Comparison of ENCODE assay signal across 8 cellular contexts in the genomic region with DNA sequence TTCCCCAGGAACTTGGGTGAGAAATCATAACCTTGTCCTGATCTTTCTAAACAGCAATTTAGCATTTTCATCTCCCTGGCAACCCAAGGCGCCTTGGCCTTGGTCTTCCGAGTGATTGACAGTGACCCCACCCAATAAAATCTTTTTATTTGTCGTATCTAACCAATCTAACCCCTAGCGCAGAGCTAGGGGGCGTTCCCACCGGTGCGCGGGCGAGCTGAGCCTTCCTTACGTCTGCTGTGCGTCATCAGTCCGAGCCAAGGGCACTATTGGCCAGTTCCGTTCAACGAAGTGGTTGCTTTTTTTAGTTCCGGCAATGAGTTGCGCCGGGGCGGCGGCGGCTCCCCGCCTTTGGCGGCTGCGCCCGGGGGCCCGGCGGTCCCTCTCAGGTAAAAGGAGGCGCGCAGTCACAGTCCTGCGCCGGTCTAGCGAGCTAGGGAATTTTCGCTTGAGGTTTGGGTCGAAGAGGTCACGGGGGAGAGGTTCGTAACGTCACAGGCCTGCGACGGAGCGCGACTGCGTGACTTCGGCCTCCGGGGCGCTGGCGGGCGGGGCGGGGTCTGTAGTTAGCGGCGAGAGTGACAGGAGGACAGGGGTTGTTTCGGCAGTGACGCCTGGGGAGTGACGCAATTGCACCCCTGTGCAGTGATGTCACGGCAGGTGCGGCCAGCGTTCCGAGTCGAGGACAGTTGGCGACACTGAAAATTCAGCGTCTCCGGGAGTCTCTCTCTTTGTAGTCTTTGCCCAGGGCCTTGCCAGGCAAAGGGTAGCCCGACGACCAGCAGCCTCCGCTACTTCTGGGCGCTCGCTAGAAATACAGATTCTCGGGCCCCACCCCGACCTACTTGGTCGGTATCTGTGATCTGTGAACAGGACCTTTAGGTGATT. TPM values are rescaled to one million over a fixed set of nuclear protein-coding genes. Genes with fewer than 3 reads are reported as not detected.
A peak's percentile ranks its signal among the peaks of the same experiment; 100 is the strongest.
DNase-seq lines count a peak whose midpoint lies in the region; ATAC-seq and TF ChIP-seq lines count a peak whose summit lies in the region.

TSS of gene COQ7 (plus strand) at position 266 of the 888 bp plus-strand sequence. CDS start at position 317, 51 bp downstream.

- H3K4me3 Mint-ChIP-seq in T-helper 17 cell = peak within 1 kb of the TSS; percentile 90

- H3K4me3 ChIP-seq in upper lobe of right lung = peak within 1 kb of the TSS; percentile 85

- TF ChIP-seq POLR2A in GM15510 (IDR thresholded peaks at IDR 0.05; ENCODE audit: borderline replicate concordance, extremely low read depth, insufficient read length) = peak; percentile 46

- DNase-seq in NCI-H1694 treated with DMSO at 0.1 percent for 48 hours (lab: John Stamatoyannopoulos, UW) (peak; percentile 98), T-helper 17 cell (peak; percentile 94 to 96 (median 95)), amygdala (lab: John Stamatoyannopoulos, UW) (peak; percentile 40 to 99 (median 95)), left cardiac atrium (peak; percentile 99), posterior vena cava (ENCODE audit: low spot score) (peak; percentile 99), upper lobe of right lung (peak; percentile 100)

- H3K27me3 Mint-ChIP-seq in T-helper 17 cell = no peaks in the 10 kb centered on the region

- H3K4me1 Mint-ChIP-seq in T-helper 17 cell = peaks cover 9% of the 10 kb centered on the region

- H3K27me3 ChIP-seq in upper lobe of right lung = no peaks in the 10 kb centered on the region

- ATAC-seq in HG02885 (IDR thresholded peaks at IDR 0.05; ENCODE audit: poor library complexity, unreplicated experiment) = peak; percentile 91
- ATAC-seq in T-helper 17 cell = peak; percentile 87
- peak; percentile 99 for ATAC-seq in left cardiac atrium
- ATAC-seq in upper lobe of right lung = peak; percentile 96

- no peak for TF ChIP-seq CTCF in upper lobe of right lung (IDR thresholded peaks at IDR 0.05)

- H3K9me3 ChIP-seq in T-helper 17 cell (ENCODE audit: control insufficient read depth, low read length, poor library complexity, severe bottlenecking) (no peaks in the 10 kb centered on the region), upper lobe of right lung (no peaks in the 10 kb centered on the region)

- H3K4me1 ChIP-seq in upper lobe of right lung = peaks cover 14% of the 10 kb centered on the region

- peaks cover 7% of the 10 kb centered on the region for H3K36me3 ChIP-seq in upper lobe of right lung

- peak within 1 kb of the TSS; percentile 97 for H3K27ac Mint-ChIP-seq in T-helper 17 cell

- H3K36me3 Mint-ChIP-seq in T-helper 17 cell (ENCODE audit: low read depth) = peaks cover 3% of the 10 kb centered on the region

- intact Hi-C loops in left cardiac atrium (cut with DNase I) (no loop called here), posterior vena cava (cut with DNase I) (no loop called here), upper lobe of right lung (cut with DNase I) (no loop called here)

- peak within 1 kb of the TSS; percentile 100 for H3K27ac ChIP-seq in upper lobe of right lung

RNA-seq across cellular contexts. Expression of gene COQ7, which starts in this region (rescaled TPM):
- total RNA-seq in T-helper 17 cell (10 to 100 TPM; 13.7 to 14.7 TPM), left cardiac atrium (10 to 100 TPM; 30.6 to 31.5 TPM), posterior vena cava (10 to 100 TPM; 16.7 to 22.4 TPM), upper lobe of right lung (15.4 TPM)

Comparison
In these comparisons a context has a peak if more than half of its experiments do, and no peak if none do; other contexts are left out.
1. Peak in every context shown above with its lines: DNase-seq, ATAC-seq, H3K4me3 ChIP-seq and H3K27ac ChIP-seq.